ENCODE assay signal across 10 cellular contexts in genomic region chr3:183536238-183536880, GRCh38. TPM values are rescaled to one million over a fixed set of nuclear protein-coding genes. Genes with fewer than 3 reads are reported as not detected.
DNase-seq lines count a peak whose midpoint lies in the region; ATAC-seq and TF ChIP-seq lines count a peak whose summit lies in the region.
"Had no signal": no experiment of that assay in that cellular context is flagged by ENCODE, and none has a peak within 500 bp of the region (broad histone marks: within the 10 kb centered on the region; RNA-seq: fewer than 3 reads in every experiment).

No MANE protein-coding gene starts in this region.

- no peak overlapping the region for H3K4me3 ChIP-seq in heart left ventricle

- peak overlapping the region; percentile 54 for H3K4me3 Mint-ChIP-seq in memory B cell
- H3K4me3 Mint-ChIP-seq: central memory CD8-positive, alpha-beta T cell had no signal

- no peak for TF ChIP-seq POLR2A in heart left ventricle (IDR thresholded peaks at IDR 0.05)

- no peaks in the 10 kb centered on the region for H3K36me3 ChIP-seq in heart left ventricle

- no peaks in the 10 kb centered on the region for H3K27me3 Mint-ChIP-seq in memory B cell
- H3K27me3 Mint-ChIP-seq: central memory CD8-positive, alpha-beta T cell had no signal

- no peak for TF ChIP-seq CTCF in heart left ventricle (IDR thresholded peaks at IDR 0.05)

- no peaks in the 10 kb centered on the region for H3K9me3 Mint-ChIP-seq in memory B cell
- H3K9me3 Mint-ChIP-seq: central memory CD8-positive, alpha-beta T cell had no signal

- H3K4me1 ChIP-seq in heart left ventricle, result peaks cover 0 to 71% (median under 1%) of the 10 kb centered on the region in 12 donors

- peak in 1 of 2 donors; percentile 37 for DNase-seq in memory B cell (ENCODE audit: low spot score in 2 of 2)
- DNase-seq in SKM-1 (lab: John Stamatoyannopoulos, UW; ENCODE audit: unreplicated experiment), result no peak
- no peak for DNase-seq in activated T-cell treated with anti-CD3 and anti-CD28 coated beads, Interleukin-2, amount 50 U/mL, for 48 hours
- no peak for DNase-seq in heart left ventricle
- DNase-seq in NCI-H1436 (lab: John Stamatoyannopoulos, UW), result no peak
- DNase-seq: GDM1 had no signal

- peak; percentile 52 for ATAC-seq in GM18858 (IDR thresholded peaks at IDR 0.05; ENCODE audit: unreplicated experiment)
- peak; percentile 74 for ATAC-seq in GM21529 (IDR thresholded peaks at IDR 0.05; ENCODE audit: unreplicated experiment)
- ATAC-seq in HG03432 (IDR thresholded peaks at IDR 0.05; ENCODE audit: unreplicated experiment), result peak; percentile 67
- peak; percentile 71 for ATAC-seq in memory B cell (ENCODE audit: low read depth)
- no peak for ATAC-seq in heart left ventricle

- WGBS in heart left ventricle, 4 donors, result 89 to 93% (median 90%) methylated on average over 9 of the region's 9 CpGs

- H3K4me1 Mint-ChIP-seq in memory B cell, result peaks cover 63% of the 10 kb centered on the region

- no peaks in the 10 kb centered on the region for H3K27me3 ChIP-seq in heart left ventricle

- intact Hi-C loops in heart left ventricle (cut with DNase I), result no loop called here

- peak overlapping the region; percentile 89 for H3K27ac Mint-ChIP-seq in memory B cell

- peak overlapping the region in 1 of 12 donors; percentile 71 for H3K27ac ChIP-seq in heart left ventricle

- H3K9me3 ChIP-seq in heart left ventricle, result peaks cover 0 to 6% (median 0%) of the 10 kb centered on the region in 12 donors

- peaks cover 17% of the 10 kb centered on the region for H3K36me3 Mint-ChIP-seq in memory B cell

RNA-seq across cellular contexts. Expression of gene KLHL6, which starts 19.1 kb away (rescaled TPM):
- 1 to 10 TPM in 5 of 9 donors, under 1 TPM in 4; 0.67 to 8.1 (median 1.1) TPM for total RNA-seq in heart left ventricle
- polyA plus RNA-seq in heart left ventricle, result under 1 TPM; 0.46 to 0.82 TPM

Comparison
In these comparisons a context has a peak if more than half of its experiments do, and no peak if none do; other contexts are left out.
1. ATAC-seq: peak in GM18858 (single experiment), GM21529 (single experiment), HG03432 (single experiment) and memory B cell (single experiment); none in heart left ventricle (0 of 4).